ENCODE assay signal across 8 cellular contexts in genomic region chr13:51614350-51614786, GRCh38. TPM values are rescaled to one million over a fixed set of nuclear protein-coding genes. Genes with fewer than 3 reads are reported as not detected.
DNase-seq lines count a peak whose midpoint lies in the region; ATAC-seq and TF ChIP-seq lines count a peak whose summit lies in the region.

No MANE protein-coding gene starts in this region.

- H3K36me3 Mint-ChIP-seq in Caco-2 (ENCODE audit: insufficient read depth, unreplicated experiment): no peaks in the 10 kb centered on the region

- H3K9me3 ChIP-seq in right cardiac atrium (ENCODE audit: control insufficient read depth, low read length) (no peaks in the 10 kb centered on the region), Caco-2 (no peaks in the 10 kb centered on the region)

- H3K4me1 ChIP-seq in right cardiac atrium (ENCODE audit: control insufficient read depth, insufficient read depth, low read length): peaks cover 9% of the 10 kb centered on the region
- no peaks in the 10 kb centered on the region for H3K4me1 ChIP-seq in Caco-2

- no peaks in the 10 kb centered on the region for H3K9me3 Mint-ChIP-seq in Caco-2 (ENCODE audit: unreplicated experiment)

- H3K4me3 ChIP-seq in right cardiac atrium (ENCODE audit: low read length) (no peak overlapping the region), Caco-2 (ENCODE audit: low read depth, low read length) (no peak overlapping the region)

- POLR2A ChIA-PET in Caco-2 (lab: Charles Lee): no interaction called here

- H3K27ac Mint-ChIP-seq in Caco-2 (ENCODE audit: unreplicated experiment): no peak overlapping the region

- BruUV-seq in Caco-2 (replicated peaks; lab: Mats Ljungman, UMichigan): no TSS peak

- H3K27me3 ChIP-seq in right cardiac atrium (ENCODE audit: control insufficient read depth, insufficient read depth) (no peaks in the 10 kb centered on the region), Caco-2 (replicated peaks; ENCODE audit: control insufficient read depth, insufficient read depth, low read length) (no peaks in the 10 kb centered on the region)

- DNase-seq in NCI-H2227 (lab: John Stamatoyannopoulos, UW; ENCODE audit: unreplicated experiment) (peak; percentile 68), activated T-cell treated with anti-CD3 and anti-CD28 coated beads for 4 hours (peak; percentile 23), right cardiac atrium (no peak), Caco-2 (no peak), GOT3 (lab: John Stamatoyannopoulos, UW) (no peak)
- DNase-seq in stimulated activated CD4-positive, alpha-beta T cell treated with anti-CD3 and anti-CD28 coated beads, Interleukin-4, amount 100 ng/mL, for 48 hours (ENCODE audit: low read depth in 2 of 2): peak; percentile 21

- intact Hi-C loops in right cardiac atrium (cut with DNase I): no loop called here
- intact Hi-C loops in Caco-2 (cut with micrococcal nuclease; ENCODE audit: unreplicated experiment): no loop called here

- ATAC-seq in GM18511 (IDR thresholded peaks at IDR 0.05; ENCODE audit: unreplicated experiment): peak; percentile 81
- ATAC-seq in HG02642 (IDR thresholded peaks at IDR 0.05; ENCODE audit: poor library complexity, unreplicated experiment): peak; percentile 81
- ATAC-seq in right cardiac atrium: peak; percentile 77 to 79

- TF ChIP-seq CTCF in Caco-2 (IDR thresholded peaks at IDR 0.05; ENCODE audit: insufficient read depth in 1 of 2, low read depth in 1 of 2, low read length in 1 of 2, severe bottlenecking in 1 of 2, unreplicated experiment in 1 of 2): no peak

- H3K27me3 Mint-ChIP-seq in Caco-2 (ENCODE audit: insufficient read depth, unreplicated experiment): no peaks in the 10 kb centered on the region

- no peak overlapping the region for H3K4me3 Mint-ChIP-seq in Caco-2 (ENCODE audit: unreplicated experiment)

- H3K4me1 Mint-ChIP-seq in Caco-2 (ENCODE audit: low read depth, unreplicated experiment): no peaks in the 10 kb centered on the region

- 47% methylated on average over 8 of the region's 8 CpGs for WGBS in right cardiac atrium

- no peak overlapping the region for H3K27ac ChIP-seq in right cardiac atrium (ENCODE audit: low read length)

- H3K36me3 ChIP-seq in Caco-2 (ENCODE audit: control insufficient read depth, insufficient read depth, low read length): no peaks in the 10 kb centered on the region

- CTCF ChIA-PET in Caco-2 (lab: Charles Lee): no interaction called here

RNA-seq across cellular contexts. Expression of gene WDFY2, which starts 30.1 kb away (rescaled TPM):
- 1 to 10 TPM; 4.9 to 7.9 (median 6.4) TPM for total RNA-seq in right cardiac atrium
- 2.6 TPM for polyA plus RNA-seq in right cardiac atrium
- total RNA-seq in Caco-2 (2022): 6.3 and 9.2 TPM in 2 replicates

Comparison
In these comparisons a context has a peak if more than half of its experiments do, and no peak if none do; other contexts are left out.
1. DNase-seq: peak in NCI-H2227 (single experiment), activated T-cell treated with anti-CD3 and anti-CD28 coated beads for 4 hours (single experiment) and stimulated activated CD4-positive, alpha-beta T cell treated with anti-CD3 and anti-CD28 coated beads, Interleukin-4, amount 100 ng/mL, for 48 hours (2 of 2); none in right cardiac atrium (0 of 3), Caco-2 (0 of 2) and GOT3 (single experiment).
2. Peak in every context shown above with its lines, with median percentiles within 50 percentile points of each other: ATAC-seq.